Comparison of ENCODE assay signal across 19 cellular contexts in genomic region chr19:48176226-48176625, GRCh38. TPM values are rescaled to one million over a fixed set of nuclear protein-coding genes. Genes with fewer than 3 reads are reported as not detected.
A peak's percentile ranks its signal among the peaks of the same experiment; 100 is the strongest.
DNase-seq lines count a peak whose midpoint lies in the region; ATAC-seq, FAIRE-seq and TF ChIP-seq lines count a peak whose summit lies in the region.
"Had no signal": no experiment of that assay in that cellular context is flagged by ENCODE, and none has a peak within 500 bp of the region (broad histone marks: within the 10 kb centered on the region; RNA-seq: fewer than 3 reads in every experiment).

No MANE protein-coding gene starts in this region.

- no peak for TF ChIP-seq RAD21 in K562 (CRISPR knock-in tag; conservative IDR thresholded peaks at IDR 0.05 in 1 of 2, IDR thresholded peaks at IDR 0.05 in 1 of 2)

- no peak for TF ChIP-seq EP300 in K562 (IDR thresholded peaks at IDR 0.05; ENCODE audit: low read length)

- H3K27me3 Mint-ChIP-seq in activated T-cell treated with anti-CD3 and anti-CD28 coated beads, Interleukin-2, amount 50 U/mL, for 24 hours, result no peaks in the 10 kb centered on the region
- H3K27me3 Mint-ChIP-seq in activated T-cell treated with anti-CD3 and anti-CD28 coated beads, Interleukin-2, amount 50 U/mL, for 72 hours (ENCODE audit: low read depth), result no peaks in the 10 kb centered on the region
- H3K27me3 Mint-ChIP-seq in nephron progenitor cell (ENCODE audit: low read depth, poor library complexity), result peaks cover 3% of the 10 kb centered on the region
- H3K27me3 Mint-ChIP-seq: CD4-positive, alpha-beta memory T cell had no signal

- H4K20me1 ChIP-seq in K562 (replicated peaks; ENCODE audit: control insufficient read depth, insufficient read depth, low read length), result no peaks in the 10 kb centered on the region

- POLR2A ChIA-PET in K562 (lab: Yijun Ruan, JAX), result no interaction called here

- H3K79me2 ChIP-seq in K562 (ENCODE audit: control insufficient read depth, insufficient read depth, low read length), result 0 out of 3 replicates have a peak, but pooled peaks cover 2% of the 10 kb centered on the region

- H3K27ac ChIP-seq in K562 (ENCODE audit: extremely low read depth, low read depth, low read length), result no peak overlapping the region
- H3K27ac ChIP-seq: GM23248 had no signal

- no peak overlapping the region for H2AFZ ChIP-seq in K562 (ENCODE audit: low read depth, low read length)
- H2AFZ ChIP-seq: GM23248 had no signal

- intact Hi-C loops in K562 (cut with micrococcal nuclease), result no loop called here

- H3K4me1 Mint-ChIP-seq in activated T-cell treated with anti-CD3 and anti-CD28 coated beads, Interleukin-2, amount 50 U/mL, for 24 hours (ENCODE audit: low read depth), result peaks cover 22% of the 10 kb centered on the region
- peaks cover 29% of the 10 kb centered on the region for H3K4me1 Mint-ChIP-seq in activated T-cell treated with anti-CD3 and anti-CD28 coated beads, Interleukin-2, amount 50 U/mL, for 72 hours (ENCODE audit: low read depth)
- peaks cover 11% of the 10 kb centered on the region for H3K4me1 Mint-ChIP-seq in nephron progenitor cell

- H3K36me3 ChIP-seq in K562 (ENCODE audit: control insufficient read depth, insufficient read depth, low read length), result peaks cover 6% of the 10 kb centered on the region; the same call in 2 of the 3 replicates

- 83% methylated on average over 3 of the region's 3 CpGs for WGBS in K562 (ENCODE audit: insufficient coverage, low coverage, missing lambda C conversion rate)

- no peak for TF ChIP-seq CTCF in K562 (IDR thresholded peaks at IDR 0.05 in 2 of 3, conservative IDR thresholded peaks at IDR 0.05 in 1 of 3; ENCODE audit: insufficient read depth in 2 of 3, low read depth in 1 of 3, low read length in 3 of 3)
- TF ChIP-seq CTCF in nephron progenitor cell (IDR thresholded peaks at IDR 0.05), result no peak

- in situ Hi-C loops in K562 (cut with MboI), result no loop called here

- peak overlapping the region; percentile 50 for H3K27ac Mint-ChIP-seq in activated T-cell treated with anti-CD3 and anti-CD28 coated beads, Interleukin-2, amount 50 U/mL, for 24 hours
- no peak overlapping the region for H3K27ac Mint-ChIP-seq in activated T-cell treated with anti-CD3 and anti-CD28 coated beads, Interleukin-2, amount 50 U/mL, for 72 hours
- peak overlapping the region; percentile 15 for H3K27ac Mint-ChIP-seq in nephron progenitor cell

- H3K36me3 Mint-ChIP-seq in activated T-cell treated with anti-CD3 and anti-CD28 coated beads, Interleukin-2, amount 50 U/mL, for 24 hours (ENCODE audit: low read depth), result peaks cover 73% of the 10 kb centered on the region
- H3K36me3 Mint-ChIP-seq in activated T-cell treated with anti-CD3 and anti-CD28 coated beads, Interleukin-2, amount 50 U/mL, for 72 hours (ENCODE audit: insufficient read depth in 2 of 2), result peaks cover 10 to 18% of the 10 kb centered on the region in 2 donors
- H3K36me3 Mint-ChIP-seq in nephron progenitor cell (ENCODE audit: low read depth), result peaks cover 75% of the 10 kb centered on the region

- peaks cover 1 to 11% of the 10 kb centered on the region in 2 experiments; a peak in 3 of 5 replicates for H3K4me1 ChIP-seq in K562 (replicated peaks in 1 of 2; ENCODE audit: control insufficient read depth in 2 of 2, insufficient read depth in 2 of 2, low read length in 2 of 2)

- no peaks in the 10 kb centered on the region for H3K27me3 ChIP-seq in K562 (ENCODE audit: control insufficient read depth in 2 of 2, insufficient read depth in 2 of 2, low read length in 2 of 2)

- no peak for DNase-seq in activated T-cell treated with anti-CD3 and anti-CD28 coated beads, Interleukin-2, amount 50 U/mL, for 24 hours
- DNase-seq in activated T-cell treated with anti-CD3 and anti-CD28 coated beads, Interleukin-2, amount 50 U/mL, for 72 hours, result no peak
- DNase-seq in K562 (ENCODE audit: extremely low read depth in 1 of 4, low spot score in 3 of 4), result no peak
- DNase-seq in nephron progenitor cell, result no peak
- no peak for DNase-seq in iPS-NIHi11 (ENCODE audit: low spot score)
- DNase-seq in pons (ENCODE audit: low spot score), result no peak
- DNase-seq: C1 segment of cervical spinal cord; Calu3; CD4-positive, alpha-beta memory T cell; COR-L47; DMS53; DMS79 treated with DMSO at 0.1 percent for 48 hours; GF-D8; GM23248; H7; HCEC 1CT had no signal

- H3K9me3 Mint-ChIP-seq in activated T-cell treated with anti-CD3 and anti-CD28 coated beads, Interleukin-2, amount 50 U/mL, for 24 hours, result peaks cover 1% of the 10 kb centered on the region
- H3K9me3 Mint-ChIP-seq in activated T-cell treated with anti-CD3 and anti-CD28 coated beads, Interleukin-2, amount 50 U/mL, for 72 hours, result peaks cover under 1% of the 10 kb centered on the region in 2 donors
- H3K9me3 Mint-ChIP-seq in nephron progenitor cell, result peaks cover 14% of the 10 kb centered on the region

- no peak overlapping the region for H3K9ac ChIP-seq in K562 (ENCODE audit: insufficient read depth in 1 of 2, low read depth in 2 of 2, low read length in 2 of 2)
- H3K9ac ChIP-seq: GM23248 had no signal

- no peak overlapping the region for H3K4me3 ChIP-seq in K562
- H3K4me3 ChIP-seq: GM23248 had no signal

- ATAC-seq in activated T-cell treated with anti-CD3 and anti-CD28 coated beads, Interleukin-2, amount 50 U/mL, for 72 hours (replicated peaks in 1 of 2), result no peak
- ATAC-seq in K562, result no peak

- no peak overlapping the region for H3K4me3 Mint-ChIP-seq in activated T-cell treated with anti-CD3 and anti-CD28 coated beads, Interleukin-2, amount 50 U/mL, for 24 hours
- H3K4me3 Mint-ChIP-seq in activated T-cell treated with anti-CD3 and anti-CD28 coated beads, Interleukin-2, amount 50 U/mL, for 72 hours, result no peak overlapping the region
- H3K4me3 Mint-ChIP-seq in nephron progenitor cell, result no peak overlapping the region
- H3K4me3 Mint-ChIP-seq: CD4-positive, alpha-beta memory T cell had no signal

- no peaks in the 10 kb centered on the region for H3K9me1 ChIP-seq in K562 (ENCODE audit: control insufficient read depth, insufficient read depth, low read length)

- CTCF ChIA-PET in K562 (lab: Yijun Ruan, JAX; ENCODE audit: low intra/inter-chr PET ratio), result no interaction called here

- no TSS peak for BruUV-seq in K562 (replicated peaks; lab: Mats Ljungman, UMichigan)

- H3K4me2 ChIP-seq in K562 (ENCODE audit: insufficient read depth, low read length), result no peak overlapping the region

- no peak for TF ChIP-seq POLR2A in K562 (conservative IDR thresholded peaks at IDR 0.05)

- no peaks in the 10 kb centered on the region for H3K9me3 ChIP-seq in K562 (replicated peaks; ENCODE audit: control insufficient read depth, insufficient read depth, low read depth, low read length)

- no peak for FAIRE-seq in K562 (lab: Jason Lieb, UNC)
- FAIRE-seq: GM12891, GM18507, H1 had no signal

RNA-seq across cellular contexts. Expression of gene ZSWIM9, which starts 5.7 kb away (rescaled TPM):
- 10 to 100 TPM; 10.6 to 13.1 TPM for total RNA-seq in activated T-cell treated with anti-CD3 and anti-CD28 coated beads, Interleukin-2, amount 50 U/mL, for 72 hours
- 0.35 and 0.74 TPM in 2 replicates for total RNA-seq in K562 (2011; cell fraction: chromatin; rRNA removed; ENCODE audit: low replicate concordance)
- total RNA-seq in K562 (2011; cell fraction: nucleolus; rRNA removed), result 0.53 and 1.0 TPM in 2 replicates
- total RNA-seq in K562 (2011; cell fraction: nucleoplasm; rRNA removed), result 0.29 and 1.9 TPM in 2 replicates
- 0.50 and 0.73 TPM in 2 replicates for total RNA-seq in K562 (2014; rRNA removed)
- total RNA-seq in K562 (2014; rRNA removed; fragmentation: Illumina TruSeq; extraction: Trizol), result 0.11 and 0.13 TPM in 2 replicates
- 0.11 and 0.36 TPM in 2 replicates for total RNA-seq in K562 (2015; rRNA removed; fragmentation: Illumina TruSeq; extraction: Trizol)
- total RNA-seq in K562 (2021), result 1.4 TPM in 2 replicates
- 0.06 and 0.09 TPM in 2 replicates for polyA plus RNA-seq in K562 (2011; rRNA removed)
- 0.21 and 0.57 TPM in 2 replicates for polyA plus RNA-seq in K562 (2011; cell fraction: cytosol; rRNA removed)
- polyA plus RNA-seq in K562 (2011; cell fraction: nucleus; rRNA removed), result 0.15 and 0.51 TPM in 2 replicates
- 1.8 and 2.8 TPM in 2 replicates for polyA plus RNA-seq in K562 (2012)
- polyA plus RNA-seq in K562 (2014; fragmentation: Illumina TruSeq; extraction: Trizol), result 0.33 and 0.58 TPM in 2 replicates
- polyA plus RNA-seq in K562 (2014; fragmentation: Nextera tagmentation; extraction: Ambion mirVana), result under 1 TPM in 1 of 2 experiments, not detected in 1; 0.04 TPM
- 0.82 and 0.94 TPM in 2 replicates for polyA plus RNA-seq in K562 (2014; rRNA removed)
- 0.09 and 0.11 TPM in 2 replicates for polyA minus RNA-seq in K562 (2011; rRNA and poly(A)+ RNA removed)
- polyA minus RNA-seq in K562 (2011; cell fraction: cytosol; rRNA and poly(A)+ RNA removed), result 0.73 and 1.7 TPM in 2 replicates
- polyA minus RNA-seq in K562 (2011; cell fraction: nucleus; rRNA and poly(A)+ RNA removed), result 0.40 and 0.44 TPM in 2 replicates

RNA-seq across cellular contexts. Expression of gene LIG1, which starts 6.1 kb away (rescaled TPM):
- 100 to 1,000 TPM; 156 to 212 TPM for total RNA-seq in activated T-cell treated with anti-CD3 and anti-CD28 coated beads, Interleukin-2, amount 50 U/mL, for 72 hours
- 141 and 259 TPM in 2 replicates for total RNA-seq in K562 (2011; cell fraction: chromatin; rRNA removed; ENCODE audit: low replicate concordance)
- total RNA-seq in K562 (2011; cell fraction: nucleolus; rRNA removed), result 126 and 137 TPM in 2 replicates
- total RNA-seq in K562 (2011; cell fraction: nucleoplasm; rRNA removed), result 101 and 111 TPM in 2 replicates
- 111 and 114 TPM in 2 replicates for total RNA-seq in K562 (2014; rRNA removed)
- total RNA-seq in K562 (2014; rRNA removed; fragmentation: Illumina TruSeq; extraction: Trizol), result 50.7 and 65.3 TPM in 2 replicates
- total RNA-seq in K562 (2015; rRNA removed; fragmentation: Illumina TruSeq; extraction: Trizol), result 70.4 and 75.5 TPM in 2 replicates
- 83.0 and 87.6 TPM in 2 replicates for total RNA-seq in K562 (2021)
- 49.9 and 74.6 TPM in 2 replicates for polyA plus RNA-seq in K562 (2011; rRNA removed)
- 47.6 and 48.1 TPM in 2 replicates for polyA plus RNA-seq in K562 (2011; cell fraction: cytosol; rRNA removed)
- 197 and 264 TPM in 2 replicates for polyA plus RNA-seq in K562 (2011; cell fraction: nucleus; rRNA removed)
- 97.1 and 97.7 TPM in 2 replicates for polyA plus RNA-seq in K562 (2012)
- 71.1 and 75.8 TPM in 2 replicates for polyA plus RNA-seq in K562 (2014; fragmentation: Illumina TruSeq; extraction: Trizol)
- 10 to 100 TPM in 1 of 2 experiments, 1 to 10 TPM in 1; 9.6 to 11.0 TPM for polyA plus RNA-seq in K562 (2014; fragmentation: Nextera tagmentation; extraction: Ambion mirVana)
- polyA plus RNA-seq in K562 (2014; rRNA removed), result 82.1 and 101 TPM in 2 replicates
- 59.9 and 62.9 TPM in 2 replicates for polyA minus RNA-seq in K562 (2011; rRNA and poly(A)+ RNA removed)
- polyA minus RNA-seq in K562 (2011; cell fraction: cytosol; rRNA and poly(A)+ RNA removed), result 33.3 and 44.0 TPM in 2 replicates
- polyA minus RNA-seq in K562 (2011; cell fraction: nucleus; rRNA and poly(A)+ RNA removed), result 75.4 and 82.3 TPM in 2 replicates
